Comparison of ENCODE assay signal across 12 cellular contexts in the genomic region with DNA sequence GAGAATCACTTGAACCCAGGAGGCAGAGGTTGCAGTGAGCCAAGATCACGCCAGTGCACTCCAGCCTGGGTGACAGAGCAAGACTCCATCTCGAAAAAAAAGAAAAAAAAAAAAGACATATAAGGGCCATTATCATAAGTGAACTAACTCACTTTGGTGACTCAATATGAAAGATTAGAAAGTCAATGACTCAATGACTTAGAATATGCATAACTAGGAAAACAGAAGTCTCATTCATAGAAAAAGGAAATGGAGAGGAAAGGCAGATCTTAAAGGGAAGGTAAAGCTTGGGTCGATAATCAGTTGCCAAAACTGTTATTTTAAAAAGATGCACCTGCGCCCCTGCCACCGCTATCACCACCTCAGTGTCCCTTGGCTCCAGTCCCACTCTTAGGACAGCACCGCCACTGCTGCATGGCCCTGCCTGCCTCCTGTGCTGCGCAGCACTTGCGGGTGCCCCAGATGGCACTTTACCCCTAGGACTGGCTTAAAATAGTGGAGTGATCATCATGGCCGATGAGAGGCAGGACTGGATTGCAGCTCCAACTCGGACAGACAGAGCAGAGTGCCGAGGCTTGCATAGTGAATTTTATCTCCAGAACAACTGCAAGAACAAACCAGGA. TPM values are rescaled to one million over a fixed set of nuclear protein-coding genes. Genes with fewer than 3 reads are reported as not detected.
DNase-seq lines count a peak whose midpoint lies in the region; ATAC-seq lines count a peak whose summit lies in the region.
"Had no signal": no experiment of that assay in that cellular context is flagged by ENCODE, and none has a peak within 500 bp of the region (broad histone marks: within the 10 kb centered on the region; RNA-seq: fewer than 3 reads in every experiment).

No MANE protein-coding gene starts in this region.

- H3K4me1 Mint-ChIP-seq in activated T-helper 17 cell treated with anti-CD3 and anti-CD28 coated beads, Interleukin-2, amount 50 U/mL, for 72 hours: peaks cover 46% of the 10 kb centered on the region

- peak overlapping the region; percentile 49 for H3K4me3 Mint-ChIP-seq in activated T-helper 17 cell treated with anti-CD3 and anti-CD28 coated beads, Interleukin-2, amount 50 U/mL, for 72 hours
- H3K4me3 Mint-ChIP-seq: CD8-positive, alpha-beta memory T cell; T-helper 2 cell treated with Interferon-gamma antibody and Interleukin-4, amounts not matched to agents 5 μg/mL and 100 μg/mL, for 36 hours had no signal

- H3K27ac Mint-ChIP-seq in activated T-helper 17 cell treated with anti-CD3 and anti-CD28 coated beads, Interleukin-2, amount 50 U/mL, for 72 hours: no peak overlapping the region
- H3K27ac Mint-ChIP-seq: T-helper 2 cell treated with Interferon-gamma antibody and Interleukin-4, amounts not matched to agents 5 μg/mL and 100 μg/mL, for 36 hours had no signal

- peak; percentile 10 for DNase-seq in AG08395 (ENCODE audit: low spot score)
- no peak for DNase-seq in ureter (ENCODE audit: low spot score)
- DNase-seq in stimulated activated CD4-positive, alpha-beta T cell treated with anti-CD3 and anti-CD28 coated beads, Interleukin-4, amount 100 ng/mL, for 24 hours: no peak
- DNase-seq in NCI-H748 treated with DMSO at 0.1 percent for 48 hours (lab: John Stamatoyannopoulos, UW): no peak
- DNase-seq: CD8-positive, alpha-beta memory T cell; NCI-H1436; posterior cingulate gyrus had no signal

- H3K27me3 Mint-ChIP-seq in activated T-helper 17 cell treated with anti-CD3 and anti-CD28 coated beads, Interleukin-2, amount 50 U/mL, for 72 hours: no peaks in the 10 kb centered on the region
- H3K27me3 Mint-ChIP-seq: CD8-positive, alpha-beta memory T cell had no signal

- H3K9me3 Mint-ChIP-seq in activated T-helper 17 cell treated with anti-CD3 and anti-CD28 coated beads, Interleukin-2, amount 50 U/mL, for 72 hours: peaks cover 7% of the 10 kb centered on the region

- peaks cover 92% of the 10 kb centered on the region for H3K36me3 Mint-ChIP-seq in activated T-helper 17 cell treated with anti-CD3 and anti-CD28 coated beads, Interleukin-2, amount 50 U/mL, for 72 hours (ENCODE audit: low read depth)

- ATAC-seq in GM18873 (IDR thresholded peaks at IDR 0.05; ENCODE audit: low FRiP score, unreplicated experiment) (peak; percentile 58), HG03103 (IDR thresholded peaks at IDR 0.05; ENCODE audit: low read depth, unreplicated experiment) (peak; percentile 60), GM21723 (IDR thresholded peaks at IDR 0.05; ENCODE audit: unreplicated experiment) (no peak)
- peak; percentile 99 for ATAC-seq in activated T-helper 17 cell treated with anti-CD3 and anti-CD28 coated beads, Interleukin-2, amount 50 U/mL, for 72 hours (replicated peaks)

RNA-seq across cellular contexts. Expression of a gene that starts 54.7 kb away (rescaled TPM):
- 10 to 100 TPM; 21.8 to 29.3 TPM for total RNA-seq in activated T-helper 17 cell treated with anti-CD3 and anti-CD28 coated beads, Interleukin-2, amount 50 U/mL, for 72 hours
- total RNA-seq in ureter: 42.8 TPM
